Comparison of ENCODE assay signal across 23 cellular contexts in genomic region chr20:23869520-23869919, GRCh38. TPM values are rescaled to one million over a fixed set of nuclear protein-coding genes. Genes with fewer than 3 reads are reported as not detected.
DNase-seq lines count a peak whose midpoint lies in the region; ATAC-seq, FAIRE-seq and TF ChIP-seq lines count a peak whose summit lies in the region.
"Had no signal": no experiment of that assay in that cellular context is flagged by ENCODE, and none has a peak within 500 bp of the region (broad histone marks: within the 10 kb centered on the region; RNA-seq: fewer than 3 reads in every experiment).

No MANE protein-coding gene starts in this region.

- TF ChIP-seq EP300 in H1 (IDR thresholded peaks at IDR 0.05; ENCODE audit: borderline replicate concordance in 1 of 2, low read depth in 2 of 2, low read length in 2 of 2), result no peak

- H3K4me3 ChIP-seq in H1 (ENCODE audit: extremely low read depth in 1 of 4, insufficient read depth in 2 of 4, low read depth in 3 of 4, low read length in 4 of 4) (no peak overlapping the region), mesendoderm (ENCODE audit: low read length) (no peak overlapping the region)

- peaks cover 23% of the 10 kb centered on the region; the same call in 1 of the 2 replicates for H3K4me1 ChIP-seq in H9 (ENCODE audit: insufficient read depth, low read length)
- H3K4me1 ChIP-seq in H1 (replicated peaks in 1 of 4; ENCODE audit: control insufficient read depth in 3 of 4, insufficient read depth in 4 of 4, low read length in 3 of 4), result peaks cover 9 to 31% (median 17%) of the 10 kb centered on the region in 4 experiments; a peak in 6 of 7 replicates
- H3K4me1 ChIP-seq in mesendoderm (ENCODE audit: control insufficient read depth, low read depth, low read length), result peaks cover 12% of the 10 kb centered on the region

- H3K27ac ChIP-seq in H9 (ENCODE audit: insufficient read length, low read depth, low read length) (no peak overlapping the region), H1 (ENCODE audit: low read depth, low read length) (no peak overlapping the region), mesendoderm (ENCODE audit: low read depth, low read length) (peak overlapping the region; percentile 34)

- H4K8ac ChIP-seq in H9 (replicated peaks; ENCODE audit: insufficient read length, low read depth, low read length) (no peak overlapping the region), H1 (ENCODE audit: extremely low read depth, insufficient read depth, low read length) (no peak overlapping the region), mesendoderm (ENCODE audit: low read depth, low read length) (peak overlapping the region; percentile 31)

- TF ChIP-seq RAD21 in H1 (IDR thresholded peaks at IDR 0.05 in 1 of 2, conservative IDR thresholded peaks at IDR 0.05 in 1 of 2; ENCODE audit: low read depth in 2 of 2, low read length in 2 of 2), result no peak

- H2BK12ac ChIP-seq in H9 (ENCODE audit: insufficient read length, low read depth, low read length) (no peak overlapping the region), H1 (ENCODE audit: low read depth, low read length) (peak overlapping the region; percentile 29; the same call in 1 of the 2 replicates)

- H3K9me3 Mint-ChIP-seq in H9, result peaks cover 0 to 3% of the 10 kb centered on the region in 2 experiments; a peak in 2 of 5 replicates
- no peaks in the 10 kb centered on the region for H3K9me3 Mint-ChIP-seq in effector memory CD8-positive, alpha-beta T cell
- H3K9me3 Mint-ChIP-seq: CD4-positive, CD25-positive, alpha-beta regulatory T cell had no signal

- H3K4me1 Mint-ChIP-seq in H9, result peaks cover 62 to 67% of the 10 kb centered on the region in 2 experiments
- no peaks in the 10 kb centered on the region for H3K4me1 Mint-ChIP-seq in effector memory CD8-positive, alpha-beta T cell (ENCODE audit: low read depth in 2 of 2)

- H3K4ac ChIP-seq in H9 (ENCODE audit: low read depth, low read length) (no peak overlapping the region), H1 (replicated peaks; ENCODE audit: insufficient read length, low read depth, low read length) (no peak overlapping the region), mesendoderm (ENCODE audit: low read depth, low read length) (no peak overlapping the region)

- no peak overlapping the region for H2AK5ac ChIP-seq in H9 (ENCODE audit: insufficient read length, low read length)
- H2AK5ac ChIP-seq in H1 (ENCODE audit: low read depth, low read length), result no peak overlapping the region
- H2AK5ac ChIP-seq in mesendoderm (ENCODE audit: low read length), result no peak overlapping the region

- WGBS in H9 (ENCODE audit: extremely low coverage, insufficient read length, low lambda C conversion rate), result no CpG with 5 or more reads among the region's 2 CpGs
- 83% methylated on average over 2 of the region's 2 CpGs; no CpG with 5 or more reads in 1 of the 2 experiments for WGBS in H1 (ENCODE audit: extremely low coverage in 1 of 2, insufficient coverage in 1 of 2, insufficient read length in 1 of 2, insufficient replicate concordance in 2 of 2, low coverage in 1 of 2, low lambda C conversion rate in 2 of 2, missing lambda C conversion rate in 1 of 2), 2 experiments
- WGBS in mesendoderm (ENCODE audit: extremely low coverage, insufficient coverage, low lambda C conversion rate), result no CpG with 5 or more reads among the region's 2 CpGs

- H3K18ac ChIP-seq in H9 (ENCODE audit: insufficient read length, low read depth, low read length) (no peak overlapping the region), H1 (ENCODE audit: extremely low read depth, low read length) (peak overlapping the region; percentile 42; the same call in 1 of the 2 replicates), mesendoderm (ENCODE audit: low read length) (peak overlapping the region; percentile 29)

- H3K4me2 ChIP-seq in H9 (ENCODE audit: insufficient read depth, insufficient read length, low read length), result no peak overlapping the region
- peak overlapping the region in 1 of 2 experiments; percentile 73; a peak in 1 of 4 replicates for H3K4me2 ChIP-seq in H1 (ENCODE audit: insufficient read depth in 1 of 2, low read depth in 2 of 2, low read length in 2 of 2)
- H3K4me2 ChIP-seq in mesendoderm (ENCODE audit: low read length), result no peak overlapping the region

- H2BK20ac ChIP-seq in H9 (ENCODE audit: low read depth, low read length, poor library complexity, severe bottlenecking), result no peak overlapping the region
- peak overlapping the region; percentile 87; the same call in 1 of the 2 replicates for H2BK20ac ChIP-seq in H1 (ENCODE audit: low read length)

- H3K23me2 ChIP-seq in H9 (ENCODE audit: insufficient read length, low read depth, low read length, poor library complexity, severe bottlenecking) (no peaks in the 10 kb centered on the region), H1 (ENCODE audit: low read depth, low read length) (no peaks in the 10 kb centered on the region)

- no peak for ATAC-seq in HG03457 (IDR thresholded peaks at IDR 0.05; ENCODE audit: unreplicated experiment)
- no peak for ATAC-seq in effector memory CD8-positive, alpha-beta T cell (replicated peaks)
- ATAC-seq: Panc1 had no signal

- H3K9me3 ChIP-seq in H9 (ENCODE audit: control insufficient read depth, low read depth, low read length) (no peaks in the 10 kb centered on the region), H1 (ENCODE audit: insufficient read depth in 2 of 2, low read depth in 1 of 2, low read length in 1 of 2) (no peaks in the 10 kb centered on the region)

- POLR2A ChIA-PET in H1 (lab: Charles Lee; ENCODE audit: partially characterized antibody), result no interaction called here

- no peaks in the 10 kb centered on the region for H3K79me1 ChIP-seq in H9 (ENCODE audit: insufficient read depth, low read depth, low read length, poor library complexity, severe bottlenecking)
- no peaks in the 10 kb centered on the region for H3K79me1 ChIP-seq in H1 (ENCODE audit: low read depth, low read length)
- H3K79me1 ChIP-seq in mesendoderm (ENCODE audit: low read length), result no peaks in the 10 kb centered on the region

- no peak for TF ChIP-seq CTCF in H9 (conservative IDR thresholded peaks at IDR 0.05)
- TF ChIP-seq CTCF in H1 (IDR thresholded peaks at IDR 0.05; ENCODE audit: control extremely low read depth in 1 of 3, insufficient read depth in 1 of 3, low read depth in 1 of 3, low read length in 3 of 3), result no peak

- H3K56ac ChIP-seq in H9 (ENCODE audit: insufficient read length, low read depth, low read length), result no peak overlapping the region
- no peak overlapping the region for H3K56ac ChIP-seq in H1 (replicated peaks; ENCODE audit: insufficient read length, low read depth, low read length)
- peak overlapping the region; percentile 46 for H3K56ac ChIP-seq in mesendoderm (ENCODE audit: low read length)

- no peak overlapping the region for H4K91ac ChIP-seq in H9 (ENCODE audit: insufficient read length, low read depth, low read length)
- peak overlapping the region; percentile 88 for H4K91ac ChIP-seq in H1 (replicated peaks; ENCODE audit: insufficient read length, low read length)

- no peak overlapping the region for H3K14ac ChIP-seq in H9 (ENCODE audit: insufficient read depth, low read length)
- H3K14ac ChIP-seq in H1 (ENCODE audit: insufficient read length), result no peak overlapping the region

- H3K9ac ChIP-seq in H9 (ENCODE audit: extremely low read depth, insufficient read length, low read length), result no peak overlapping the region
- no peak overlapping the region for H3K9ac ChIP-seq in H1 (replicated peaks in 1 of 4; ENCODE audit: extremely low read depth in 1 of 4, low read depth in 3 of 4, low read length in 3 of 4)
- no peak overlapping the region for H3K9ac ChIP-seq in mesendoderm (ENCODE audit: low read length)

- H3K79me2 ChIP-seq in H9 (ENCODE audit: insufficient read depth, low read length), result no peaks in the 10 kb centered on the region
- no peaks in the 10 kb centered on the region for H3K79me2 ChIP-seq in H1 (ENCODE audit: control insufficient read depth in 1 of 2, insufficient read depth in 2 of 2, low read length in 2 of 2)
- no peaks in the 10 kb centered on the region for H3K79me2 ChIP-seq in mesendoderm (ENCODE audit: control insufficient read depth, insufficient read depth, low read length)

- no peak overlapping the region; a peak in 1 of 5 replicates for H3K4me3 Mint-ChIP-seq in H9
- H3K4me3 Mint-ChIP-seq in effector memory CD8-positive, alpha-beta T cell, result no peak overlapping the region
- H3K4me3 Mint-ChIP-seq: CD4-positive, CD25-positive, alpha-beta regulatory T cell had no signal

- H2BK5ac ChIP-seq in H9 (ENCODE audit: insufficient read length, low read length) (no peak overlapping the region), H1 (ENCODE audit: low read depth, low read length) (peak overlapping the region; percentile 77; the same call in 1 of the 2 replicates), mesendoderm (ENCODE audit: low read length) (no peak overlapping the region)

- no peaks in the 10 kb centered on the region for H3K36me3 Mint-ChIP-seq in H9 (ENCODE audit: insufficient read depth in 1 of 3, low read depth in 3 of 3)
- H3K36me3 Mint-ChIP-seq in effector memory CD8-positive, alpha-beta T cell (ENCODE audit: insufficient read depth), result peaks cover 5% of the 10 kb centered on the region
- H3K36me3 Mint-ChIP-seq: CD4-positive, CD25-positive, alpha-beta regulatory T cell had no signal

- H3K27me3 Mint-ChIP-seq in H9 (ENCODE audit: low read depth), result peaks cover 2% of the 10 kb centered on the region
- peaks cover 49 to 71% of the 10 kb centered on the region in 2 donors for H3K27me3 Mint-ChIP-seq in effector memory CD8-positive, alpha-beta T cell

- H4K5ac ChIP-seq in H9 (ENCODE audit: insufficient read length, low read depth, low read length) (no peak overlapping the region), H1 (ENCODE audit: insufficient read length, low read depth, low read length) (no peak overlapping the region), mesendoderm (ENCODE audit: low read length) (no peak overlapping the region)

- H2AFZ ChIP-seq in H9 (ENCODE audit: low read length) (no peak overlapping the region), H1 (ENCODE audit: low read length) (no peak overlapping the region)

- CTCF ChIA-PET in H1 (lab: Charles Lee; ENCODE audit: partially characterized antibody), result interaction anchor here (0.9 kb wide), 1 partner anchor 42 kb away, joined by 5 read pairs; no protein-coding TSS in a partner anchor

- no peak overlapping the region for H2BK15ac ChIP-seq in H9 (ENCODE audit: low read depth, low read length)
- H2BK15ac ChIP-seq in H1 (ENCODE audit: low read length), result no peak overlapping the region
- no peak overlapping the region for H2BK15ac ChIP-seq in mesendoderm (replicated peaks; ENCODE audit: low read depth)

- H2BK120ac ChIP-seq in H9 (ENCODE audit: low read depth, low read length, poor library complexity, severe bottlenecking) (no peak overlapping the region), H1 (replicated peaks; ENCODE audit: low read depth, low read length) (peak overlapping the region; percentile 96), mesendoderm (ENCODE audit: low read depth, low read length) (peak overlapping the region; percentile 52)

- H3T11ph ChIP-seq in H9 (ENCODE audit: low read length), result no peak overlapping the region

- DNase-seq in H9 (no peak), H1 (ENCODE audit: low read depth in 1 of 2, low spot score in 2 of 2) (no peak), mesendoderm (no peak), pons (ENCODE audit: low spot score) (peak; percentile 69), epidermal melanocyte (ENCODE audit: insufficient read length, low spot score) (no peak)
- DNase-seq in effector memory CD8-positive, alpha-beta T cell, result no peak
- DNase-seq: CD4-positive, CD25-positive, alpha-beta regulatory T cell; DMS 273 treated with DMSO at 0.1 percent for 48 hours; DMS79 treated with DMSO at 0.1 percent for 48 hours; KBM-7; NCI-H1092 treated with DMSO at 0.1 percent for 48 hours; NCI-H146; NCI-H2029; NCI-H2227 treated with DMSO at 0.1 percent for 48 hours; NCI-H510A; NCI-H748 treated with DMSO at 0.1 percent for 48 hours had no signal

- H3K36me3 ChIP-seq in H1 (ENCODE audit: control insufficient read depth in 2 of 4, insufficient read depth in 4 of 4, low read length in 3 of 4) (no peaks in the 10 kb centered on the region), mesendoderm (ENCODE audit: control insufficient read depth, insufficient read depth, low read length) (no peaks in the 10 kb centered on the region)

- peak overlapping the region in 2 of 3 experiments; percentile 52 to 75; a peak in 3 of 7 replicates for H3K27ac Mint-ChIP-seq in H9
- no peak overlapping the region for H3K27ac Mint-ChIP-seq in effector memory CD8-positive, alpha-beta T cell
- H3K27ac Mint-ChIP-seq: CD4-positive, CD25-positive, alpha-beta regulatory T cell had no signal

- H3K23ac ChIP-seq in H9 (ENCODE audit: insufficient read length, low read depth, low read length) (no peak overlapping the region), H1 (ENCODE audit: insufficient read length) (no peak overlapping the region), mesendoderm (ENCODE audit: low read length) (no peak overlapping the region)

- H3K27me3 ChIP-seq in H9 (ENCODE audit: insufficient read depth, low read length), result no peaks in the 10 kb centered on the region
- H3K27me3 ChIP-seq in H1 (replicated peaks in 1 of 4; ENCODE audit: control insufficient read depth in 3 of 4, extremely low read depth in 1 of 4, insufficient read depth in 3 of 4, low read length in 3 of 4), result no peaks in the 10 kb centered on the region
- no peaks in the 10 kb centered on the region for H3K27me3 ChIP-seq in mesendoderm (ENCODE audit: insufficient read depth, low read length, poor library complexity)

- no peaks in the 10 kb centered on the region for H4K20me1 ChIP-seq in H9 (ENCODE audit: control insufficient read depth, insufficient read depth, insufficient read length)
- no peaks in the 10 kb centered on the region for H4K20me1 ChIP-seq in H1 (replicated peaks in 1 of 2; ENCODE audit: control insufficient read depth in 1 of 2, insufficient read depth in 2 of 2, low read length in 2 of 2)

- no peak for TF ChIP-seq POLR2A in H1 (IDR thresholded peaks at IDR 0.05; ENCODE audit: control extremely low read depth in 1 of 2, low read depth in 2 of 2, low read length in 2 of 2)

- no peak for FAIRE-seq in H1 (lab: Jason Lieb, UNC)
- FAIRE-seq: GM12891 had no signal

RNA-seq across cellular contexts. Expression of gene CST5, which starts 10.0 kb away (rescaled TPM):
- total RNA-seq in H9 (2021), result not detected in 2 replicates
- not detected in 2 replicates for total RNA-seq in H1 (2021; fragmentation: NEBNext Ultra II Directional; extraction: Animal tissue kit (Norgen Biotek cat#: 25700))
- not detected in 2 replicates for polyA plus RNA-seq in H1 (2011; rRNA removed)
- polyA plus RNA-seq in H1 (2011; cell fraction: cytosol; rRNA removed), result not detected
- polyA plus RNA-seq in H1 (2011; cell fraction: nucleus; rRNA removed), result not detected
- not detected in 4 replicates for polyA plus RNA-seq in H1 (2012, experiment 1 of 2)
- not detected for polyA plus RNA-seq in H1 (2012, experiment 2 of 2)
- not detected for polyA plus RNA-seq in H1 (2013, experiment 1 of 2)
- polyA plus RNA-seq in H1 (2013, experiment 2 of 2), result not detected
- not detected in 2 replicates for polyA minus RNA-seq in H1 (2011; rRNA and poly(A)+ RNA removed)
- not detected for polyA minus RNA-seq in H1 (2011; cell fraction: cytosol; rRNA and poly(A)+ RNA removed)
- polyA minus RNA-seq in H1 (2011; cell fraction: nucleus; rRNA and poly(A)+ RNA removed), result not detected
- 0.08 TPM for polyA plus RNA-seq in mesendoderm (2013, experiment 1 of 2)
- 0.10 TPM for polyA plus RNA-seq in mesendoderm (2013, experiment 2 of 2)
- total RNA-seq: A673; CD4-positive, CD25-positive, alpha-beta regulatory T cell; G401; H4 had no signal
- polyA plus RNA-seq: BJ; CD4-positive, CD25-positive, alpha-beta regulatory T cell had no signal

RNA-seq across cellular contexts. Expression of gene CST2, which starts 43.0 kb away (rescaled TPM):
- not detected in 2 replicates for total RNA-seq in H9 (2021)
- not detected in 2 replicates for total RNA-seq in H1 (2021; fragmentation: NEBNext Ultra II Directional; extraction: Animal tissue kit (Norgen Biotek cat#: 25700))
- polyA plus RNA-seq in H1 (2011; rRNA removed), result not detected in 2 replicates
- not detected for polyA plus RNA-seq in H1 (2011; cell fraction: cytosol; rRNA removed)
- not detected for polyA plus RNA-seq in H1 (2011; cell fraction: nucleus; rRNA removed)
- not detected in 4 replicates for polyA plus RNA-seq in H1 (2012, experiment 1 of 2)
- polyA plus RNA-seq in H1 (2012, experiment 2 of 2), result not detected
- polyA plus RNA-seq in H1 (2013, experiment 1 of 2), result not detected
- polyA plus RNA-seq in H1 (2013, experiment 2 of 2), result not detected
- polyA minus RNA-seq in H1 (2011; rRNA and poly(A)+ RNA removed), result not detected in 2 replicates
- polyA minus RNA-seq in H1 (2011; cell fraction: cytosol; rRNA and poly(A)+ RNA removed), result not detected
- polyA minus RNA-seq in H1 (2011; cell fraction: nucleus; rRNA and poly(A)+ RNA removed), result not detected
- polyA plus RNA-seq in mesendoderm (2013, experiment 1 of 2), result 0.07 TPM
- polyA plus RNA-seq in mesendoderm (2013, experiment 2 of 2), result not detected
- total RNA-seq: A673; CD4-positive, CD25-positive, alpha-beta regulatory T cell; G401; H4 had no signal
- polyA plus RNA-seq: BJ; CD4-positive, CD25-positive, alpha-beta regulatory T cell had no signal

Comparison
In these comparisons a context has a peak if more than half of its experiments do, and no peak if none do; other contexts are left out.
1. H3K27ac Mint-ChIP-seq: peak in H9 (2 of 3); none in effector memory CD8-positive, alpha-beta T cell (0 of 2).